In the genomic region with DNA sequence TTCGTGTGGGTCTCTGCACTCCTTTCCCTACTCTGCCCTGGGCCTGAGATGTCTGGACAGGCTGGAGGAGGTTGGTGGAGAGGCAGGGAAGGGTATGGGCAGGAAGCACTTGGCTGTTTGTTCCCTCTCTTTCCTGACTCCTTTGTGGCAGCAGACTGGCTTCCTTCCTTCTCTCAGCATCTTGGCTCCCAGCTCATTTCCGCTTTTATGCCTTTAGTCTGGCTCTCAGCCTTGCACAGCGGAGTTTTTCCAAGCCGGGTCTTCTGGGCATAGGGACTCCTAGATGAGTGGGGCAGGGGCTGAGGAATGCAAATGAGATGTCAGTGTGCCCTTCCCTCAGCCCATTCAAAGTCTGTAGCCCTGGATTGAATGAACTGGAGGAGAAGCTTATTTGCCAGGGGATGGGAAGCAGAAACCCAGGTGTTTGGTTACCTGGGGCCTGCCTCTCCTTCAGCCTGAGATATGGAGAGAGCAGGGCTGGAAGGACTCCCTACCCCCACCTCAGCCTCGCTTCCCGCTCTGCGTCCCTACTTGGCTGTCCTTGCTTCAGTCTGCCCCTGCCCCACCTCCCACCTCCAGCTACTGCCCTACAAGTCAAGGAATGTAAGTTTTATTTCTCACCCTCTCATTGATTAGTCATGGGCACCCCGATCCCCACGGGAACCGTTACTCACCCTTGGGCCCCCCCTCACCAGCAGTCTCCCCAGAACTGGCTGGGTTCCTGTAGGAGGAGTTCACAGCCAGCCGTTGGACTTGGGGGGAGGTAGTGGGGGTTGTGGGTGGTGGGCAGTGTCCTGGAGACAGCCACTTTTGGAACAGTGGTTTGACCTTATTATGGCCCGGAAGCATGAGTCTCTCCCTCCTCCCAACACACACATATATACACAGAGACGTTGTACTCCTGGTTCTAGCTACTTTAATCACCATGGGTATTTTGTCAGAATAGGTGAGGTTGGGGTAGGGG, we compare ENCODE assay signal across 1 cellular context.
TF ChIP-seq lines count a peak whose summit lies in the region.

No MANE protein-coding gene starts in this region.

TF ChIP-seq in WTC11, 78 proteins besides CTCF, POLR2A, EP300 and RAD21:
- TF ChIP-seq, protein P1, sequence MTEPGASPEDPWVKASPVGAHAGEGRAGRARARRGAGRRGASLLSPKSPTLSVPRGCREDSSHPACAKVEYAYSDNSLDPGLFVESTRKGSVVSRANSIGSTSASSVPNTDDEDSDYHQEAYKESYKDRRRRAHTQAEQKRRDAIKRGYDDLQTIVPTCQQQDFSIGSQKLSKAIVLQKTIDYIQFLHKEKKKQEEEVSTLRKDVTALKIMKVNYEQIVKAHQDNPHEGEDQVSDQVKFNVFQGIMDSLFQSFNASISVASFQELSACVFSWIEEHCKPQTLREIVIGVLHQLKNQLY (CRISPR knock-in tag; IDR thresholded peaks at IDR 0.05), result no peak
- TF ChIP-seq, protein P2, sequence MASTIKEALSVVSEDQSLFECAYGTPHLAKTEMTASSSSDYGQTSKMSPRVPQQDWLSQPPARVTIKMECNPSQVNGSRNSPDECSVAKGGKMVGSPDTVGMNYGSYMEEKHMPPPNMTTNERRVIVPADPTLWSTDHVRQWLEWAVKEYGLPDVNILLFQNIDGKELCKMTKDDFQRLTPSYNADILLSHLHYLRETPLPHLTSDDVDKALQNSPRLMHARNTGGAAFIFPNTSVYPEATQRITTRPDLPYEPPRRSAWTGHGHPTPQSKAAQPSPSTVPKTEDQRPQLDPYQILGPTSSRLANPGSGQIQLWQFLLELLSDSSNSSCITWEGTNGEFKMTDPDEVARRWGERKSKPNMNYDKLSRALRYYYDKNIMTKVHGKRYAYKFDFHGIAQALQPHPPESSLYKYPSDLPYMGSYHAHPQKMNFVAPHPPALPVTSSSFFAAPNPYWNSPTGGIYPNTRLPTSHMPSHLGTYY (CRISPR knock-in tag; IDR thresholded peaks at IDR 0.05), result no peak
- TF ChIP-seq EMX1 (CRISPR knock-in tag; IDR thresholded peaks at IDR 0.05) (no peak), NR2C2 (CRISPR knock-in tag; IDR thresholded peaks at IDR 0.05) (no peak), MXD4 (CRISPR knock-in tag; IDR thresholded peaks at IDR 0.05; ENCODE audit: borderline replicate concordance) (no peak), RELA (CRISPR knock-in tag; IDR thresholded peaks at IDR 0.05; ENCODE audit: borderline replicate concordance) (no peak)
- TF ChIP-seq, protein P3, sequence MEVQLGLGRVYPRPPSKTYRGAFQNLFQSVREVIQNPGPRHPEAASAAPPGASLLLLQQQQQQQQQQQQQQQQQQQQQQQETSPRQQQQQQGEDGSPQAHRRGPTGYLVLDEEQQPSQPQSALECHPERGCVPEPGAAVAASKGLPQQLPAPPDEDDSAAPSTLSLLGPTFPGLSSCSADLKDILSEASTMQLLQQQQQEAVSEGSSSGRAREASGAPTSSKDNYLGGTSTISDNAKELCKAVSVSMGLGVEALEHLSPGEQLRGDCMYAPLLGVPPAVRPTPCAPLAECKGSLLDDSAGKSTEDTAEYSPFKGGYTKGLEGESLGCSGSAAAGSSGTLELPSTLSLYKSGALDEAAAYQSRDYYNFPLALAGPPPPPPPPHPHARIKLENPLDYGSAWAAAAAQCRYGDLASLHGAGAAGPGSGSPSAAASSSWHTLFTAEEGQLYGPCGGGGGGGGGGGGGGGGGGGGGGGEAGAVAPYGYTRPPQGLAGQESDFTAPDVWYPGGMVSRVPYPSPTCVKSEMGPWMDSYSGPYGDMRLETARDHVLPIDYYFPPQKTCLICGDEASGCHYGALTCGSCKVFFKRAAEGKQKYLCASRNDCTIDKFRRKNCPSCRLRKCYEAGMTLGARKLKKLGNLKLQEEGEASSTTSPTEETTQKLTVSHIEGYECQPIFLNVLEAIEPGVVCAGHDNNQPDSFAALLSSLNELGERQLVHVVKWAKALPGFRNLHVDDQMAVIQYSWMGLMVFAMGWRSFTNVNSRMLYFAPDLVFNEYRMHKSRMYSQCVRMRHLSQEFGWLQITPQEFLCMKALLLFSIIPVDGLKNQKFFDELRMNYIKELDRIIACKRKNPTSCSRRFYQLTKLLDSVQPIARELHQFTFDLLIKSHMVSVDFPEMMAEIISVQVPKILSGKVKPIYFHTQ (CRISPR knock-in tag; IDR thresholded peaks at IDR 0.05), result no peak
